1 cellular context compared by ENCODE assay signal in the genomic region with DNA sequence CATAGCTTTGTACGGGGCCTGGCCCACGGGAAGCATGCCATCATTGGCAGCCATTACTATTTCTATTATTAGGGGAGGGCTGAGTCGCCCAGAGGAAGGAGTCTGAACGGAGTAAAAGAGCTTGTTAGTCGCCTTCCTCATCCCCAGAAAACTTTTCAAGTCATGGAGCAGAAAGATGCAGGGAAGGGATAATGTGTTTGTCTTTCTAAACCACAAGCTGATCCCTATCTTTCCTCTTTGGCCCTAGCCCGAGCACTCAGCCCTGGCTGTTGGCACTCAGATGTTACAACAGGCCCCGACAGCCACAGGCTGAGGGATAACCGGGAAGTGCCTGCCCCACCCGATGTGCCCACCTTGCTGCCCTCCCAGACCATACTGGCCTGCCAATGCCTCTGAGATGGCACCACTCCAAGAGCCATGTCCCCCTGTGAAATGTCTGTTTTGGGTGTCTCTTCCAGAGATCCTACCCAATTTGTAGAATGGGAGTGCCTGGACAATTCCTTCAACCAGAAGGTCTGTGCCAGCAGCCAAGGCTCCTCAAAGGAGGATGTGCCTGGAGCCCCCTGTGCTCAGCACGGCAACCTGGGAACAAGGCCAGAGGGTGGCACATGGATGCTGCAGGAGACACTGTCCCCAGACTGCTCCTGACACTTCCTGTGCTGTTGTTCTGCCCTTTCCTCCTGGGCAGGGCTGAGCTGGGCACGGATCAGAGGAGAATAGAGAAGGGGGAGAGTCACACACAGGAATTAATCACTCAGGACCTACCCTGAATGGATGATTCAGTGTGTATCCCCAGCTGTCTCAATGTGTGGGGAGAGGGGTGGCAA.
TF ChIP-seq lines count a peak whose summit lies in the region.

No MANE protein-coding gene starts in this region.

TF ChIP-seq in SK-N-SH, 30 proteins besides CTCF, POLR2A, EP300 and RAD21 (continued from another document):
- TF ChIP-seq, protein P1, sequence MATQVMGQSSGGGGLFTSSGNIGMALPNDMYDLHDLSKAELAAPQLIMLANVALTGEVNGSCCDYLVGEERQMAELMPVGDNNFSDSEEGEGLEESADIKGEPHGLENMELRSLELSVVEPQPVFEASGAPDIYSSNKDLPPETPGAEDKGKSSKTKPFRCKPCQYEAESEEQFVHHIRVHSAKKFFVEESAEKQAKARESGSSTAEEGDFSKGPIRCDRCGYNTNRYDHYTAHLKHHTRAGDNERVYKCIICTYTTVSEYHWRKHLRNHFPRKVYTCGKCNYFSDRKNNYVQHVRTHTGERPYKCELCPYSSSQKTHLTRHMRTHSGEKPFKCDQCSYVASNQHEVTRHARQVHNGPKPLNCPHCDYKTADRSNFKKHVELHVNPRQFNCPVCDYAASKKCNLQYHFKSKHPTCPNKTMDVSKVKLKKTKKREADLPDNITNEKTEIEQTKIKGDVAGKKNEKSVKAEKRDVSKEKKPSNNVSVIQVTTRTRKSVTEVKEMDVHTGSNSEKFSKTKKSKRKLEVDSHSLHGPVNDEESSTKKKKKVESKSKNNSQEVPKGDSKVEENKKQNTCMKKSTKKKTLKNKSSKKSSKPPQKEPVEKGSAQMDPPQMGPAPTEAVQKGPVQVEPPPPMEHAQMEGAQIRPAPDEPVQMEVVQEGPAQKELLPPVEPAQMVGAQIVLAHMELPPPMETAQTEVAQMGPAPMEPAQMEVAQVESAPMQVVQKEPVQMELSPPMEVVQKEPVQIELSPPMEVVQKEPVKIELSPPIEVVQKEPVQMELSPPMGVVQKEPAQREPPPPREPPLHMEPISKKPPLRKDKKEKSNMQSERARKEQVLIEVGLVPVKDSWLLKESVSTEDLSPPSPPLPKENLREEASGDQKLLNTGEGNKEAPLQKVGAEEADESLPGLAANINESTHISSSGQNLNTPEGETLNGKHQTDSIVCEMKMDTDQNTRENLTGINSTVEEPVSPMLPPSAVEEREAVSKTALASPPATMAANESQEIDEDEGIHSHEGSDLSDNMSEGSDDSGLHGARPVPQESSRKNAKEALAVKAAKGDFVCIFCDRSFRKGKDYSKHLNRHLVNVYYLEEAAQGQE (IDR thresholded peaks at IDR 0.05; ENCODE audit: low read depth, low read length), result no peak
- TF ChIP-seq RCOR1 (IDR thresholded peaks at IDR 0.05; ENCODE audit: low read length) (0 out of 2 replicates have a peak, but pooled peaks have one; percentile 23), EZH2phosphoT487 (IDR thresholded peaks at IDR 0.05; ENCODE audit: borderline replicate concordance, low read depth) (no peak), SMC3 (IDR thresholded peaks at IDR 0.05; ENCODE audit: low read depth, low read length) (no peak), FOXM1 (IDR thresholded peaks at IDR 0.05; ENCODE audit: low read depth) (no peak), YY1 (IDR thresholded peaks at IDR 0.05; ENCODE audit: low read depth) (peak; percentile 67; the same call in 1 of the 2 replicates), MXI1 (IDR thresholded peaks at IDR 0.05; ENCODE audit: low read depth, low read length) (peak; percentile 9; the same call in 1 of the 2 replicates), RFX5 (IDR thresholded peaks at IDR 0.05; ENCODE audit: low read length) (no peak), TCF12 (IDR thresholded peaks at IDR 0.05) (peak; percentile 80), JUND (IDR thresholded peaks at IDR 0.05) (no peak), SIN3A (IDR thresholded peaks at IDR 0.05; ENCODE audit: borderline replicate concordance, low read depth, low read length) (peak; percentile 21; the same call in 1 of the 2 replicates), RXRA (IDR thresholded peaks at IDR 0.05; ENCODE audit: borderline replicate concordance, low read depth) (no peak), CHD2 (IDR thresholded peaks at IDR 0.05; ENCODE audit: low read length, partially characterized antibody) (no peak), FOXJ3 (CRISPR knock-in tag; IDR thresholded peaks at IDR 0.05) (no peak), TEAD4 (IDR thresholded peaks at IDR 0.05; ENCODE audit: borderline replicate concordance, insufficient read depth) (no peak), TAF1 (IDR thresholded peaks at IDR 0.05; ENCODE audit: borderline replicate concordance, low read depth, low read length) (no peak), GABPA (IDR thresholded peaks at IDR 0.05; ENCODE audit: low read depth) (no peak)
- TF ChIP-seq, protein P2, sequence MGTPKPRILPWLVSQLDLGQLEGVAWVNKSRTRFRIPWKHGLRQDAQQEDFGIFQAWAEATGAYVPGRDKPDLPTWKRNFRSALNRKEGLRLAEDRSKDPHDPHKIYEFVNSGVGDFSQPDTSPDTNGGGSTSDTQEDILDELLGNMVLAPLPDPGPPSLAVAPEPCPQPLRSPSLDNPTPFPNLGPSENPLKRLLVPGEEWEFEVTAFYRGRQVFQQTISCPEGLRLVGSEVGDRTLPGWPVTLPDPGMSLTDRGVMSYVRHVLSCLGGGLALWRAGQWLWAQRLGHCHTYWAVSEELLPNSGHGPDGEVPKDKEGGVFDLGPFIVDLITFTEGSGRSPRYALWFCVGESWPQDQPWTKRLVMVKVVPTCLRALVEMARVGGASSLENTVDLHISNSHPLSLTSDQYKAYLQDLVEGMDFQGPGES (IDR thresholded peaks at IDR 0.05; ENCODE audit: low read depth, low read length), result no peak
- TF ChIP-seq, protein P3, sequence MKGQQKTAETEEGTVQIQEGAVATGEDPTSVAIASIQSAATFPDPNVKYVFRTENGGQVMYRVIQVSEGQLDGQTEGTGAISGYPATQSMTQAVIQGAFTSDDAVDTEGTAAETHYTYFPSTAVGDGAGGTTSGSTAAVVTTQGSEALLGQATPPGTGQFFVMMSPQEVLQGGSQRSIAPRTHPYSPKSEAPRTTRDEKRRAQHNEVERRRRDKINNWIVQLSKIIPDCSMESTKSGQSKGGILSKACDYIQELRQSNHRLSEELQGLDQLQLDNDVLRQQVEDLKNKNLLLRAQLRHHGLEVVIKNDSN (IDR thresholded peaks at IDR 0.05; ENCODE audit: borderline replicate concordance, low read depth), result no peak
- TF ChIP-seq, protein P4, sequence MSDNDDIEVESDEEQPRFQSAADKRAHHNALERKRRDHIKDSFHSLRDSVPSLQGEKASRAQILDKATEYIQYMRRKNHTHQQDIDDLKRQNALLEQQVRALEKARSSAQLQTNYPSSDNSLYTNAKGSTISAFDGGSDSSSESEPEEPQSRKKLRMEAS (IDR thresholded peaks at IDR 0.05; ENCODE audit: low read depth), result no peak
- TF ChIP-seq, protein P5, sequence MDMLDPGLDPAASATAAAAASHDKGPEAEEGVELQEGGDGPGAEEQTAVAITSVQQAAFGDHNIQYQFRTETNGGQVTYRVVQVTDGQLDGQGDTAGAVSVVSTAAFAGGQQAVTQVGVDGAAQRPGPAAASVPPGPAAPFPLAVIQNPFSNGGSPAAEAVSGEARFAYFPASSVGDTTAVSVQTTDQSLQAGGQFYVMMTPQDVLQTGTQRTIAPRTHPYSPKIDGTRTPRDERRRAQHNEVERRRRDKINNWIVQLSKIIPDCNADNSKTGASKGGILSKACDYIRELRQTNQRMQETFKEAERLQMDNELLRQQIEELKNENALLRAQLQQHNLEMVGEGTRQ (IDR thresholded peaks at IDR 0.05; ENCODE audit: borderline replicate concordance, low read depth, low read length), result no peak
- TF ChIP-seq, protein P6, sequence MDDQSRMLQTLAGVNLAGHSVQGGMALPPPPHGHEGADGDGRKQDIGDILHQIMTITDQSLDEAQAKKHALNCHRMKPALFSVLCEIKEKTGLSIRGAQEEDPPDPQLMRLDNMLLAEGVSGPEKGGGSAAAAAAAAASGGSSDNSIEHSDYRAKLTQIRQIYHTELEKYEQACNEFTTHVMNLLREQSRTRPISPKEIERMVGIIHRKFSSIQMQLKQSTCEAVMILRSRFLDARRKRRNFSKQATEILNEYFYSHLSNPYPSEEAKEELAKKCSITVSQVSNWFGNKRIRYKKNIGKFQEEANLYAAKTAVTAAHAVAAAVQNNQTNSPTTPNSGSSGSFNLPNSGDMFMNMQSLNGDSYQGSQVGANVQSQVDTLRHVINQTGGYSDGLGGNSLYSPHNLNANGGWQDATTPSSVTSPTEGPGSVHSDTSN (IDR thresholded peaks at IDR 0.05), result peak; percentile 49
